Comparison of ENCODE assay signal across 8 cellular contexts in genomic region chr1:84143796-84144565, GRCh38. TPM values are rescaled to one million over a fixed set of nuclear protein-coding genes. Genes with fewer than 3 reads are reported as not detected.
A peak's percentile ranks its signal among the peaks of the same experiment; 100 is the strongest.
DNase-seq lines count a peak whose midpoint lies in the region; ATAC-seq, FAIRE-seq and TF ChIP-seq lines count a peak whose summit lies in the region.

TSS of gene PRKACB (plus strand) at chr1:84144271. CDS start at chr1:84144362, 91 bp downstream.

- H2AK5ac ChIP-seq in H9 (ENCODE audit: insufficient read length, low read length), result no peak within 1 kb of the TSS

- no peak within 1 kb of the TSS for H3K4me2 ChIP-seq in H9 (ENCODE audit: insufficient read depth, insufficient read length, low read length)
- H3K4me2 ChIP-seq in K562 (ENCODE audit: insufficient read depth, low read length), result no peak within 1 kb of the TSS

- H3K56ac ChIP-seq in H9 (ENCODE audit: insufficient read length, low read depth, low read length), result no peak within 1 kb of the TSS

- no peak within 1 kb of the TSS for H4K5ac ChIP-seq in H9 (ENCODE audit: insufficient read length, low read depth, low read length)

- TF ChIP-seq EP300 in K562 (IDR thresholded peaks at IDR 0.05; ENCODE audit: low read length) (no peak), suprapubic skin (IDR thresholded peaks at IDR 0.05) (no peak)

- no peaks in the 10 kb centered on the region for H3K4me1 Mint-ChIP-seq in H9

- no peak within 1 kb of the TSS for H2BK15ac ChIP-seq in H9 (ENCODE audit: low read depth, low read length)

- H3K9me3 ChIP-seq in H9 (ENCODE audit: control insufficient read depth, low read depth, low read length) (no peaks in the 10 kb centered on the region), K562 (replicated peaks; ENCODE audit: control insufficient read depth, insufficient read depth, low read depth, low read length) (no peaks in the 10 kb centered on the region), suprapubic skin (peaks cover 3% of the 10 kb centered on the region)

- CTCF ChIA-PET in K562 (lab: Yijun Ruan, JAX; ENCODE audit: low intra/inter-chr PET ratio), result no interaction called here

- no peaks in the 10 kb centered on the region for H3K23me2 ChIP-seq in H9 (ENCODE audit: insufficient read length, low read depth, low read length, poor library complexity, severe bottlenecking)

- no peak within 1 kb of the TSS for H2BK20ac ChIP-seq in H9 (ENCODE audit: low read depth, low read length, poor library complexity, severe bottlenecking)

- whole genome bisulfite sequencing in H9 (ENCODE audit: extremely low coverage, insufficient read length, low lambda C conversion rate), result no CpG with 5 or more reads among the region's 2 CpGs
- 22% methylated on average over 2 of the region's 2 CpGs for WGBS in K562 (ENCODE audit: insufficient coverage, low coverage, missing lambda C conversion rate)
- WGBS in suprapubic skin, result 59% methylated on average over 2 of the region's 2 CpGs

- intact Hi-C loops in K562 (cut with micrococcal nuclease), result loop anchor here (5.0 kb wide), 2 partner anchors 288 to 458 kb away; no protein-coding TSS in a partner anchor

- H3K14ac ChIP-seq in H9 (ENCODE audit: insufficient read depth, low read length), result no peak within 1 kb of the TSS

- DNase-seq in H9 (no peak), MV-4-11 (lab: John Stamatoyannopoulos, UW) (peak; percentile 83), K562 (ENCODE audit: extremely low read depth in 1 of 4, low spot score in 3 of 4) (no peak), kidney epithelial cell (ENCODE audit: low read depth) (no peak), suprapubic skin (ENCODE audit: low spot score in 2 of 2) (no peak), T1000 (lab: John Stamatoyannopoulos, UW) (no peak)
- no peak for DNase-seq in stimulated activated CD4-positive, alpha-beta T cell treated with anti-CD3 and anti-CD28 coated beads, Interleukin-4, amount 100 ng/mL, for 1 hour

- TF ChIP-seq POLR2A in K562 (conservative IDR thresholded peaks at IDR 0.05), result no peak
- TF ChIP-seq POLR2A in suprapubic skin (IDR thresholded peaks at IDR 0.05), result no peak

- H3K4me3 Mint-ChIP-seq in H9, result no peak within 1 kb of the TSS

- H3K36me3 Mint-ChIP-seq in H9 (ENCODE audit: insufficient read depth in 1 of 3, low read depth in 3 of 3), result peaks cover under 1 to 5% (median under 1%) of the 10 kb centered on the region in 3 experiments; a peak in 4 of 7 replicates

- H3K27me3 ChIP-seq in H9 (ENCODE audit: insufficient read depth, low read length), result no peaks in the 10 kb centered on the region
- H3K27me3 ChIP-seq in K562 (ENCODE audit: control insufficient read depth in 2 of 2, insufficient read depth in 2 of 2, low read length in 2 of 2), result no peaks in the 10 kb centered on the region
- no peaks in the 10 kb centered on the region for H3K27me3 ChIP-seq in kidney epithelial cell (ENCODE audit: control insufficient read depth, insufficient read depth, low read length)
- no peaks in the 10 kb centered on the region for H3K27me3 ChIP-seq in suprapubic skin

- H3K36me3 ChIP-seq in K562 (ENCODE audit: control insufficient read depth, insufficient read depth, low read length) (no peaks in the 10 kb centered on the region), kidney epithelial cell (ENCODE audit: control insufficient read depth, insufficient read depth, low read length) (no peaks in the 10 kb centered on the region), suprapubic skin (no peaks in the 10 kb centered on the region)

- no peak within 1 kb of the TSS; a peak in 2 of 7 replicates for H3K27ac Mint-ChIP-seq in H9

- H4K20me1 ChIP-seq in H9 (ENCODE audit: control insufficient read depth, insufficient read depth, insufficient read length) (no peaks in the 10 kb centered on the region), K562 (replicated peaks; ENCODE audit: control insufficient read depth, insufficient read depth, low read length) (no peaks in the 10 kb centered on the region)

- H4K8ac ChIP-seq in H9 (replicated peaks; ENCODE audit: insufficient read length, low read depth, low read length), result no peak within 1 kb of the TSS

- no peak within 1 kb of the TSS for H2BK12ac ChIP-seq in H9 (ENCODE audit: insufficient read length, low read depth, low read length)

- TF ChIP-seq RAD21 in K562 (CRISPR knock-in tag; conservative IDR thresholded peaks at IDR 0.05 in 1 of 2, IDR thresholded peaks at IDR 0.05 in 1 of 2), result no peak

- H3K4me1 ChIP-seq in H9 (ENCODE audit: insufficient read depth, low read length) (no peaks in the 10 kb centered on the region), K562 (replicated peaks in 1 of 2; ENCODE audit: control insufficient read depth in 2 of 2, insufficient read depth in 2 of 2, low read length in 2 of 2) (no peaks in the 10 kb centered on the region), suprapubic skin (peaks cover 6% of the 10 kb centered on the region)

- ATAC-seq in GM18508 (IDR thresholded peaks at IDR 0.05; ENCODE audit: insufficient read depth, unreplicated experiment), result peak; percentile 86
- ATAC-seq in K562, result no peak

- BruUV-seq in K562 (replicated peaks; lab: Mats Ljungman, UMichigan), result no TSS peak

- no peaks in the 10 kb centered on the region for H3K27me3 Mint-ChIP-seq in H9 (ENCODE audit: low read depth)

- no peaks in the 10 kb centered on the region for H3K79me1 ChIP-seq in H9 (ENCODE audit: insufficient read depth, low read depth, low read length, poor library complexity, severe bottlenecking)

- no peak within 1 kb of the TSS for H4K91ac ChIP-seq in H9 (ENCODE audit: insufficient read length, low read depth, low read length)

- peaks cover 0 to 3% of the 10 kb centered on the region in 2 experiments; a peak in 1 of 5 replicates for H3K9me3 Mint-ChIP-seq in H9

- no peak within 1 kb of the TSS for H3T11ph ChIP-seq in H9 (ENCODE audit: low read length)

- FAIRE-seq in K562 (lab: Jason Lieb, UNC), result no peak

- H3K18ac ChIP-seq in H9 (ENCODE audit: insufficient read length, low read depth, low read length), result no peak within 1 kb of the TSS

- POLR2A ChIA-PET in K562 (lab: Yijun Ruan, JAX), result no interaction called here

- H3K27ac ChIP-seq in H9 (ENCODE audit: insufficient read length, low read depth, low read length) (no peak within 1 kb of the TSS), K562 (ENCODE audit: extremely low read depth, low read depth, low read length) (no peak within 1 kb of the TSS), suprapubic skin (peak within 1 kb of the TSS; percentile 15)

- H3K4ac ChIP-seq in H9 (ENCODE audit: low read depth, low read length), result no peak within 1 kb of the TSS

- no peak within 1 kb of the TSS for H3K23ac ChIP-seq in H9 (ENCODE audit: insufficient read length, low read depth, low read length)

- no peak within 1 kb of the TSS for H2AFZ ChIP-seq in H9 (ENCODE audit: low read length)
- no peak within 1 kb of the TSS for H2AFZ ChIP-seq in K562 (ENCODE audit: low read depth, low read length)

- TF ChIP-seq CTCF in H9 (conservative IDR thresholded peaks at IDR 0.05) (no peak), K562 (IDR thresholded peaks at IDR 0.05 in 2 of 3, conservative IDR thresholded peaks at IDR 0.05 in 1 of 3; ENCODE audit: insufficient read depth in 2 of 3, low read depth in 1 of 3, low read length in 3 of 3) (no peak), kidney epithelial cell (IDR thresholded peaks at IDR 0.05; ENCODE audit: insufficient read depth, low read length, poor library complexity, severe bottlenecking) (no peak), suprapubic skin (IDR thresholded peaks at IDR 0.05) (no peak)

- H3K9ac ChIP-seq in H9 (ENCODE audit: extremely low read depth, insufficient read length, low read length) (no peak within 1 kb of the TSS), K562 (ENCODE audit: insufficient read depth in 1 of 2, low read depth in 2 of 2, low read length in 2 of 2) (no peak within 1 kb of the TSS)

- no peaks in the 10 kb centered on the region for H3K79me2 ChIP-seq in H9 (ENCODE audit: insufficient read depth, low read length)
- H3K79me2 ChIP-seq in K562 (ENCODE audit: control insufficient read depth, insufficient read depth, low read length), result no peaks in the 10 kb centered on the region

- no peak within 1 kb of the TSS for H2BK5ac ChIP-seq in H9 (ENCODE audit: insufficient read length, low read length)

- no peak within 1 kb of the TSS for H2BK120ac ChIP-seq in H9 (ENCODE audit: low read depth, low read length, poor library complexity, severe bottlenecking)

- H3K4me3 ChIP-seq in K562 (no peak within 1 kb of the TSS), kidney epithelial cell (ENCODE audit: low read depth, low read length) (no peak within 1 kb of the TSS), suprapubic skin (peak within 1 kb of the TSS; percentile 25)

- no peaks in the 10 kb centered on the region for H3K9me1 ChIP-seq in K562 (ENCODE audit: control insufficient read depth, insufficient read depth, low read length)

- in situ Hi-C loops in K562 (cut with MboI), result loop anchor here (25.0 kb wide), 1 partner anchor 618 kb away; no protein-coding TSS in a partner anchor

TF ChIP-seq in K562, 482 proteins besides CTCF, POLR2A, EP300 and RAD21:
- TF ChIP-seq STAG1 (CRISPR knock-in tag; IDR thresholded peaks at IDR 0.05; ENCODE audit: borderline replicate concordance) (no peak), GABPA (tag; conservative IDR thresholded peaks at IDR 0.05; ENCODE audit: low read depth) (0 out of 2 replicates have a peak, but pooled peaks have one; percentile 19)

RNA-seq across cellular contexts. Expression of gene PRKACB, which starts in this region (rescaled TPM):
- 20.7 and 22.1 TPM in 2 replicates for total RNA-seq in H9 (2021)
- total RNA-seq in K562 (2011; cell fraction: chromatin; rRNA removed; ENCODE audit: low replicate concordance), result 1.1 and 6.3 TPM in 2 replicates
- 0.33 and 1.2 TPM in 2 replicates for total RNA-seq in K562 (2011; cell fraction: nucleolus; rRNA removed)
- total RNA-seq in K562 (2011; cell fraction: nucleoplasm; rRNA removed), result 1.2 and 2.2 TPM in 2 replicates
- 1.6 and 2.1 TPM in 2 replicates for total RNA-seq in K562 (2014; rRNA removed)
- 4.1 and 5.5 TPM in 2 replicates for total RNA-seq in K562 (2014; rRNA removed; fragmentation: Illumina TruSeq; extraction: Trizol)
- 5.0 and 5.2 TPM in 2 replicates for total RNA-seq in K562 (2015; rRNA removed; fragmentation: Illumina TruSeq; extraction: Trizol)
- 4.5 and 5.4 TPM in 2 replicates for total RNA-seq in K562 (2021)
- polyA plus RNA-seq in K562 (2011; rRNA removed), result 0.97 and 2.8 TPM in 2 replicates
- polyA plus RNA-seq in K562 (2011; cell fraction: cytosol; rRNA removed), result 0.37 and 0.52 TPM in 2 replicates
- polyA plus RNA-seq in K562 (2011; cell fraction: nucleus; rRNA removed), result 0.68 and 0.86 TPM in 2 replicates
- polyA plus RNA-seq in K562 (2012), result 3.5 and 9.0 TPM in 2 replicates
- polyA plus RNA-seq in K562 (2014; fragmentation: Illumina TruSeq; extraction: Trizol), result 2.6 and 3.8 TPM in 2 replicates
- 1 to 10 TPM; 1.1 to 1.5 TPM for polyA plus RNA-seq in K562 (2014; fragmentation: Nextera tagmentation; extraction: Ambion mirVana)
- 1.9 and 2.6 TPM in 2 replicates for polyA plus RNA-seq in K562 (2014; rRNA removed)
- polyA minus RNA-seq in K562 (2011; rRNA and poly(A)+ RNA removed), result 2.4 and 4.0 TPM in 2 replicates
- polyA minus RNA-seq in K562 (2011; cell fraction: cytosol; rRNA and poly(A)+ RNA removed), result 0.91 and 1.8 TPM in 2 replicates
- 1.7 and 2.4 TPM in 2 replicates for polyA minus RNA-seq in K562 (2011; cell fraction: nucleus; rRNA and poly(A)+ RNA removed)
- total RNA-seq in kidney epithelial cell, result 11.6 and 13.7 TPM in 2 replicates
- total RNA-seq in suprapubic skin, result 10 to 100 TPM in 2 of 4 donors, 1 to 10 TPM in 2; 6.6 to 12.2 (median 9.1) TPM
